13 cellular contexts compared by ENCODE assay signal in the genomic region with DNA sequence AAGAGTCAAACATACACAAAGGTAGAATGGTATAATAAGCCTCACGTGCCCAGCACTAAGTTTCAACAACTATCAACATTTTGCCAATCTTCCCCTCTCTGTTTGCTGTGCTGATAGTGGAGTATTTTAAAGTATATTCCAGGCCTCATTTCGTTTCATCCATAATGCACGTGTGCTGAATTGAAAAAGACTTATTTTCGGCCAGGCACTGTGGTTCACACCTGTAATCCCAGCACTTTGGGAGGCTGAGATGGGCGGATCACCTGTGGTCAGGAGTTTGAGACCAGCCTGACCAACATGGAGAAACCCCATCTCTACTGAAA. TPM values are rescaled to one million over a fixed set of nuclear protein-coding genes. Genes with fewer than 3 reads are reported as not detected.
DNase-seq lines count a peak whose midpoint lies in the region; ATAC-seq, FAIRE-seq and TF ChIP-seq lines count a peak whose summit lies in the region.
"Not testable (repeated sequence)": the region's sequence is repeated elsewhere in the genome, so short reads cannot be mapped to it uniquely, and the experiment has no call there.
"Had no signal": no experiment of that assay in that cellular context is flagged by ENCODE, and none has a peak within 500 bp of the region (broad histone marks: within the 10 kb centered on the region; RNA-seq: fewer than 3 reads in every experiment).

No MANE protein-coding gene starts in this region.

- peak overlapping the region; percentile 41 for H3K4me2 ChIP-seq in DOHH2 (ENCODE audit: low read length)
- not testable (repeated sequence) for H3K4me2 ChIP-seq in OCI-LY7 (ENCODE audit: low read length); K562 (ENCODE audit: insufficient read depth, low read length); hepatocyte

- 34% methylated on average over 5 of the region's 5 CpGs for WGBS in K562 (ENCODE audit: insufficient coverage, low coverage, missing lambda C conversion rate)
- WGBS in hepatocyte (ENCODE audit: low lambda C conversion rate, missing lambda C conversion rate), result 41% methylated on average over 5 of the region's 5 CpGs

- ATAC-seq in K562, result peak; percentile 8; the same call in 1 of the 3 replicates

- not testable (repeated sequence) for H3K36me3 ChIP-seq in DOHH2 (ENCODE audit: control insufficient read depth, low read length); OCI-LY7 (ENCODE audit: insufficient read depth, low read length); K562 (ENCODE audit: control insufficient read depth, insufficient read depth, low read length); hepatocyte (replicated peaks; ENCODE audit: insufficient read depth, low read depth)

- not testable (repeated sequence) for H4K20me1 ChIP-seq in DOHH2 (ENCODE audit: control insufficient read depth, insufficient read depth, low read depth, low read length); OCI-LY7 (ENCODE audit: insufficient read depth, low read length); K562 (replicated peaks; ENCODE audit: control insufficient read depth, insufficient read depth, low read length); hepatocyte (ENCODE audit: insufficient read depth, poor library complexity, severe bottlenecking)

- not testable (repeated sequence) for TF ChIP-seq EP300 in K562 (IDR thresholded peaks at IDR 0.05; ENCODE audit: low read length)

- not testable (repeated sequence) for H3K27ac ChIP-seq in 22Rv1; DOHH2 (ENCODE audit: low read depth, low read length); OCI-LY7 (ENCODE audit: low read depth, low read length, poor library complexity, severe bottlenecking); K562 (ENCODE audit: extremely low read depth, low read depth, low read length)
- H3K27ac ChIP-seq in hepatocyte, result peak overlapping the region; percentile 6

- DNase-seq in OCI-LY7 (ENCODE audit: low spot score); activated CD4-positive, alpha-beta T cell treated with anti-CD3 and anti-CD28 coated beads, Interleukin-2, amount 10 ng/mL, durations not matched to agents 24 days and 14 days; K562 (ENCODE audit: extremely low read depth in 1 of 4, low spot score in 3 of 4); hepatocyte (ENCODE audit: low spot score); neural crest cell (ENCODE audit: low read depth, low spot score): not testable (repeated sequence)

- peaks cover 13% of the 10 kb centered on the region for H3K4me1 Mint-ChIP-seq in activated CD4-positive, alpha-beta T cell treated with anti-CD3 and anti-CD28 coated beads, Interleukin-2, amount 10 ng/mL, durations not matched to agents 24 days and 14 days
- H3K4me1 Mint-ChIP-seq in neural crest cell, result peaks cover 23% of the 10 kb centered on the region

- BruUV-seq in OCI-LY7 (replicated peaks; lab: Mats Ljungman, UMichigan); K562 (replicated peaks; lab: Mats Ljungman, UMichigan): not testable (repeated sequence)

- POLR2A ChIA-PET in OCI-LY7 (lab: Charles Lee), result not testable (repeated sequence)
- POLR2A ChIA-PET in K562 (lab: Yijun Ruan, JAX), result interaction anchor here (0.7 to 1.5 kb wide), 8 partner anchors 18 to 303 kb away, joined by 3 to 5 read pairs (median 4); a partner anchor contains a TSS

- CTCF ChIA-PET in OCI-LY7 (lab: Charles Lee; ENCODE audit: unreplicated experiment) (interaction anchor here (1.0 kb wide), 1 partner anchor 130 kb away, joined by 3 read pairs; no protein-coding TSS in a partner anchor), K562 (lab: Yijun Ruan, JAX; ENCODE audit: low intra/inter-chr PET ratio) (interaction anchor here (0.6 to 6.7 kb wide), 14 partner anchors 11 to 286 kb away, joined by 3 to 114 read pairs (median 4); a partner anchor contains a TSS)

- H3K79me2 ChIP-seq in DOHH2 (ENCODE audit: control insufficient read depth, low read length); OCI-LY7 (ENCODE audit: insufficient read depth, low read depth, low read length); K562 (ENCODE audit: control insufficient read depth, insufficient read depth, low read length); hepatocyte: not testable (repeated sequence)

- H3K4me3 Mint-ChIP-seq in activated CD4-positive, alpha-beta T cell treated with anti-CD3 and anti-CD28 coated beads, Interleukin-2, amount 10 ng/mL, durations not matched to agents 24 days and 14 days, result not testable (repeated sequence)
- peak overlapping the region; percentile 44 for H3K4me3 Mint-ChIP-seq in neural crest cell

- not testable (repeated sequence) for H3K9me3 ChIP-seq in DOHH2 (ENCODE audit: control insufficient read depth, insufficient read depth, low read length); OCI-LY7 (ENCODE audit: low read length); K562 (replicated peaks; ENCODE audit: control insufficient read depth, insufficient read depth, low read depth, low read length); hepatocyte (ENCODE audit: low read depth)

- H3F3A ChIP-seq in DOHH2 (ENCODE audit: control insufficient read depth, insufficient read depth), result not testable (repeated sequence)

- TF ChIP-seq CTCF in 22Rv1 (IDR thresholded peaks at IDR 0.05) (peak; percentile 72), OCI-LY7 (conservative IDR thresholded peaks at IDR 0.05; ENCODE audit: low read length) (peak; percentile 10; the same call in 1 of the 2 replicates), neural crest cell (conservative IDR thresholded peaks at IDR 0.05) (peak; percentile 5)
- TF ChIP-seq CTCF in DOHH2 (IDR thresholded peaks at IDR 0.05; ENCODE audit: low read depth, low read length, poor library complexity, severe bottlenecking); K562 (IDR thresholded peaks at IDR 0.05 in 2 of 3, conservative IDR thresholded peaks at IDR 0.05 in 1 of 3; ENCODE audit: insufficient read depth in 2 of 3, low read depth in 1 of 3, low read length in 3 of 3); hepatocyte (IDR thresholded peaks at IDR 0.05; ENCODE audit: poor library complexity): not testable (repeated sequence)

- FAIRE-seq in K562 (lab: Jason Lieb, UNC), result not testable (repeated sequence)

- H3K9me1 ChIP-seq in K562 (ENCODE audit: control insufficient read depth, insufficient read depth, low read length), result not testable (repeated sequence)

- H3K27me3 ChIP-seq in DOHH2 (ENCODE audit: control insufficient read depth, low read length); K562 (ENCODE audit: control insufficient read depth in 2 of 2, insufficient read depth in 2 of 2, low read length in 2 of 2); hepatocyte: not testable (repeated sequence)

- TF ChIP-seq RAD21 in K562 (CRISPR knock-in tag; conservative IDR thresholded peaks at IDR 0.05 in 1 of 2, IDR thresholded peaks at IDR 0.05 in 1 of 2), result not testable (repeated sequence)

- H3K4me3 ChIP-seq in DOHH2 (ENCODE audit: low read length), result peak overlapping the region; percentile 25
- H3K4me3 ChIP-seq in OCI-LY7 (ENCODE audit: low read depth, low read length, poor library complexity, severe bottlenecking); K562; hepatocyte: not testable (repeated sequence)

- not testable (repeated sequence) for H3K9me2 ChIP-seq in DOHH2 (replicated peaks; ENCODE audit: control insufficient read depth, low read length); OCI-LY7 (ENCODE audit: insufficient read depth, low read length); hepatocyte (replicated peaks; ENCODE audit: insufficient read depth)

- H3K27ac Mint-ChIP-seq in activated CD4-positive, alpha-beta T cell treated with anti-CD3 and anti-CD28 coated beads, Interleukin-2, amount 10 ng/mL, durations not matched to agents 24 days and 14 days, result peak overlapping the region; percentile 41
- not testable (repeated sequence) for H3K27ac Mint-ChIP-seq in neural crest cell (ENCODE audit: unreplicated experiment)

- intact Hi-C loops in OCI-LY7 (cut with micrococcal nuclease; ENCODE audit: unreplicated experiment) (loop anchor here (1.0 to 10.0 kb wide), 3 partner anchors 40 to 310 kb away; a partner anchor contains a TSS), K562 (cut with micrococcal nuclease) (loop anchor here (1.0 kb wide), 4 partner anchors 40 to 286 kb away; no protein-coding TSS in a partner anchor)
- intact Hi-C loops in activated CD4-positive, alpha-beta T cell treated with anti-CD3 and anti-CD28 coated beads, Interleukin-2, amount 10 ng/mL, durations not matched to agents 24 days and 14 days (cut with micrococcal nuclease), result loop anchor here (1.0 to 5.0 kb wide), 3 partner anchors 40 to 312 kb away; no protein-coding TSS in a partner anchor

- peaks cover 19% of the 10 kb centered on the region for H3K27me3 Mint-ChIP-seq in activated CD4-positive, alpha-beta T cell treated with anti-CD3 and anti-CD28 coated beads, Interleukin-2, amount 10 ng/mL, durations not matched to agents 24 days and 14 days
- not testable (repeated sequence) for H3K27me3 Mint-ChIP-seq in neural crest cell (ENCODE audit: low read depth)

- H3K9ac ChIP-seq in K562 (ENCODE audit: insufficient read depth in 1 of 2, low read depth in 2 of 2, low read length in 2 of 2), result not testable (repeated sequence)

- in situ Hi-C loops in K562 (cut with MboI), result loop anchor here (5.0 kb wide), 2 partner anchors 42 to 63 kb away; no protein-coding TSS in a partner anchor

- H3K36me3 Mint-ChIP-seq in activated CD4-positive, alpha-beta T cell treated with anti-CD3 and anti-CD28 coated beads, Interleukin-2, amount 10 ng/mL, durations not matched to agents 24 days and 14 days (ENCODE audit: low read depth); neural crest cell (ENCODE audit: low read depth): not testable (repeated sequence)

- H3K4me1 ChIP-seq in DOHH2 (ENCODE audit: control insufficient read depth, low read length) (peaks cover 11% of the 10 kb centered on the region), K562 (replicated peaks in 1 of 2; ENCODE audit: control insufficient read depth in 2 of 2, insufficient read depth in 2 of 2, low read length in 2 of 2) (peaks cover 3 to 16% of the 10 kb centered on the region in 2 experiments; a peak in 4 of 5 replicates), hepatocyte (ENCODE audit: insufficient read depth) (peaks cover 18% of the 10 kb centered on the region)
- not testable (repeated sequence) for H3K4me1 ChIP-seq in OCI-LY7 (ENCODE audit: insufficient read depth, low read length, poor library complexity, severe bottlenecking)

- H3K9me3 Mint-ChIP-seq in activated CD4-positive, alpha-beta T cell treated with anti-CD3 and anti-CD28 coated beads, Interleukin-2, amount 10 ng/mL, durations not matched to agents 24 days and 14 days; neural crest cell: not testable (repeated sequence)

- not testable (repeated sequence) for H2AFZ ChIP-seq in OCI-LY7 (ENCODE audit: low read length)
- H2AFZ ChIP-seq in K562 (ENCODE audit: low read depth, low read length), result peak overlapping the region; percentile 64
- H2AFZ ChIP-seq in hepatocyte, result peak overlapping the region; percentile 16

- not testable (repeated sequence) for TF ChIP-seq POLR2A in K562 (conservative IDR thresholded peaks at IDR 0.05)

RNA-seq across cellular contexts. Expression of a gene that starts 6.4 kb away (rescaled TPM):
- total RNA-seq in OCI-LY7 (2014; rRNA removed; shearing (Covaris generic)), result 10.4 and 12.9 TPM in 2 replicates
- 17.2 and 21.3 TPM in 2 replicates for total RNA-seq in OCI-LY7 (2022)
- total RNA-seq in activated CD4-positive, alpha-beta T cell treated with anti-CD3 and anti-CD28 coated beads, Interleukin-2, amount 10 ng/mL, durations not matched to agents 24 days and 14 days, result 15.8 and 18.7 TPM in 2 replicates
- total RNA-seq in K562 (2011; cell fraction: chromatin; rRNA removed; ENCODE audit: low replicate concordance), result 13.8 and 29.1 TPM in 2 replicates
- 6.7 and 10.4 TPM in 2 replicates for total RNA-seq in K562 (2011; cell fraction: nucleolus; rRNA removed)
- total RNA-seq in K562 (2011; cell fraction: nucleoplasm; rRNA removed), result 15.9 and 18.4 TPM in 2 replicates
- 12.8 and 13.7 TPM in 2 replicates for total RNA-seq in K562 (2014; rRNA removed)
- total RNA-seq in K562 (2014; rRNA removed; fragmentation: Illumina TruSeq; extraction: Trizol), result 30.2 and 36.1 TPM in 2 replicates
- 21.6 and 23.3 TPM in 2 replicates for total RNA-seq in K562 (2015; rRNA removed; fragmentation: Illumina TruSeq; extraction: Trizol)
- 26.3 TPM in 2 replicates for total RNA-seq in K562 (2021)
- 23.8 and 24.5 TPM in 2 replicates for polyA plus RNA-seq in K562 (2011; rRNA removed)
- polyA plus RNA-seq in K562 (2011; cell fraction: cytosol; rRNA removed), result 3.7 and 9.8 TPM in 2 replicates
- polyA plus RNA-seq in K562 (2011; cell fraction: nucleus; rRNA removed), result 7.5 and 9.5 TPM in 2 replicates
- 13.0 and 15.6 TPM in 2 replicates for polyA plus RNA-seq in K562 (2012)
- polyA plus RNA-seq in K562 (2014; fragmentation: Illumina TruSeq; extraction: Trizol), result 19.8 and 20.0 TPM in 2 replicates
- 10 to 100 TPM; 14.7 to 21.5 TPM for polyA plus RNA-seq in K562 (2014; fragmentation: Nextera tagmentation; extraction: Ambion mirVana)
- 13.6 and 13.9 TPM in 2 replicates for polyA plus RNA-seq in K562 (2014; rRNA removed)
- 49.3 and 52.4 TPM in 2 replicates for polyA minus RNA-seq in K562 (2011; rRNA and poly(A)+ RNA removed)
- polyA minus RNA-seq in K562 (2011; cell fraction: cytosol; rRNA and poly(A)+ RNA removed), result 17.2 and 17.6 TPM in 2 replicates
- 4.3 and 10.4 TPM in 2 replicates for polyA minus RNA-seq in K562 (2011; cell fraction: nucleus; rRNA and poly(A)+ RNA removed)
- 12.5 and 16.8 TPM in 2 replicates for total RNA-seq in hepatocyte
- polyA plus RNA-seq in hepatocyte, result 2.6 and 4.4 TPM in 2 replicates
- total RNA-seq in neural crest cell, result 22.8 and 23.8 TPM in 2 replicates

RNA-seq across cellular contexts. Expression of a gene that starts 37.8 kb away (rescaled TPM):
- total RNA-seq in OCI-LY7 (2014; rRNA removed; shearing (Covaris generic)), result not detected in 2 replicates
- total RNA-seq in OCI-LY7 (2022) (not detected in 2 replicates), K562 (2014; rRNA removed) (0.24 and 0.50 TPM in 2 replicates), K562 (2014; rRNA removed; fragmentation: Illumina TruSeq; extraction: Trizol) (0.32 and 0.36 TPM in 2 replicates), K562 (2015; rRNA removed; fragmentation: Illumina TruSeq; extraction: Trizol) (0.19 and 0.22 TPM in 2 replicates), K562 (2021) (0.16 and 0.44 TPM in 2 replicates), hepatocyte (2.9 and 5.7 TPM in 2 replicates), neural crest cell (not detected in 2 replicates)
- total RNA-seq in activated CD4-positive, alpha-beta T cell treated with anti-CD3 and anti-CD28 coated beads, Interleukin-2, amount 10 ng/mL, durations not matched to agents 24 days and 14 days, result not detected in 2 replicates
- total RNA-seq in K562 (2011; cell fraction: chromatin; rRNA removed; ENCODE audit: low replicate concordance), result 0.74 and 0.77 TPM in 2 replicates
- 0.26 and 0.67 TPM in 2 replicates for total RNA-seq in K562 (2011; cell fraction: nucleolus; rRNA removed)
- 0.44 and 0.99 TPM in 2 replicates for total RNA-seq in K562 (2011; cell fraction: nucleoplasm; rRNA removed)
- polyA plus RNA-seq in K562 (2011; rRNA removed) (0.42 and 0.57 TPM in 2 replicates), K562 (2014; fragmentation: Illumina TruSeq; extraction: Trizol) (0.28 and 0.48 TPM in 2 replicates), K562 (2014; fragmentation: Nextera tagmentation; extraction: Ambion mirVana) (under 1 TPM; 0.08 to 0.10 TPM), K562 (2014; rRNA removed) (0.22 and 0.40 TPM in 2 replicates), hepatocyte (8.2 and 9.5 TPM in 2 replicates)
- polyA plus RNA-seq in K562 (2011; cell fraction: cytosol; rRNA removed), result 0.31 and 0.43 TPM in 2 replicates
- 0.41 and 0.65 TPM in 2 replicates for polyA plus RNA-seq in K562 (2011; cell fraction: nucleus; rRNA removed)
- 0.38 and 0.60 TPM in 2 replicates for polyA plus RNA-seq in K562 (2012)
- 0.28 and 0.54 TPM in 2 replicates for polyA minus RNA-seq in K562 (2011; rRNA and poly(A)+ RNA removed)
- not detected in 2 replicates for polyA minus RNA-seq in K562 (2011; cell fraction: cytosol; rRNA and poly(A)+ RNA removed)
- polyA minus RNA-seq in K562 (2011; cell fraction: nucleus; rRNA and poly(A)+ RNA removed), result 0.27 and 0.33 TPM in 2 replicates
- total RNA-seq: CD4-positive, alpha-beta memory T cell; GM12878; GM23248; HFFc6; HT1080 had no signal
- polyA plus RNA-seq: BJ; CD4-positive, alpha-beta memory T cell; GM12878; GM23248 had no signal

RNA-seq across cellular contexts. Expression of a gene that starts 53.7 kb away (rescaled TPM):
- not detected in 2 replicates for total RNA-seq in OCI-LY7 (2014; rRNA removed; shearing (Covaris generic))
- 0.11 TPM in 1 of 2 replicates, not detected in the other for total RNA-seq in OCI-LY7 (2022)
- 0.07 and 0.09 TPM in 2 replicates for total RNA-seq in activated CD4-positive, alpha-beta T cell treated with anti-CD3 and anti-CD28 coated beads, Interleukin-2, amount 10 ng/mL, durations not matched to agents 24 days and 14 days
- total RNA-seq in K562 (2011; cell fraction: chromatin; rRNA removed; ENCODE audit: low replicate concordance), result 0.92 and 1.5 TPM in 2 replicates
- 0.79 and 1.3 TPM in 2 replicates for total RNA-seq in K562 (2011; cell fraction: nucleolus; rRNA removed)
- 1.5 and 2.1 TPM in 2 replicates for total RNA-seq in K562 (2011; cell fraction: nucleoplasm; rRNA removed)
- total RNA-seq in K562 (2014; rRNA removed), result 0.64 and 0.69 TPM in 2 replicates
- 0.26 and 0.33 TPM in 2 replicates for total RNA-seq in K562 (2014; rRNA removed; fragmentation: Illumina TruSeq; extraction: Trizol)
- 0.29 and 0.34 TPM in 2 replicates for total RNA-seq in K562 (2015; rRNA removed; fragmentation: Illumina TruSeq; extraction: Trizol)
- total RNA-seq in K562 (2021), result 0.58 and 0.62 TPM in 2 replicates
- polyA plus RNA-seq in K562 (2011; rRNA removed), result 0.60 and 0.67 TPM in 2 replicates
- polyA plus RNA-seq in K562 (2011; cell fraction: cytosol; rRNA removed), result 0.54 and 0.63 TPM in 2 replicates
- polyA plus RNA-seq in K562 (2011; cell fraction: nucleus; rRNA removed), result 0.76 and 1.1 TPM in 2 replicates
- polyA plus RNA-seq in K562 (2012), result 0.53 and 0.86 TPM in 2 replicates
- 0.18 and 0.33 TPM in 2 replicates for polyA plus RNA-seq in K562 (2014; fragmentation: Illumina TruSeq; extraction: Trizol)
- polyA plus RNA-seq in K562 (2014; fragmentation: Nextera tagmentation; extraction: Ambion mirVana), result under 1 TPM; 0.04 to 0.11 TPM
- polyA plus RNA-seq in K562 (2014; rRNA removed), result 0.80 and 1.1 TPM in 2 replicates
- 0.14 and 0.27 TPM in 2 replicates for polyA minus RNA-seq in K562 (2011; rRNA and poly(A)+ RNA removed)
- 0.55 TPM in 1 of 2 replicates, not detected in the other for polyA minus RNA-seq in K562 (2011; cell fraction: cytosol; rRNA and poly(A)+ RNA removed)
- polyA minus RNA-seq in K562 (2011; cell fraction: nucleus; rRNA and poly(A)+ RNA removed), result 0.54 and 0.67 TPM in 2 replicates
- 0.10 and 0.16 TPM in 2 replicates for total RNA-seq in hepatocyte
- polyA plus RNA-seq in hepatocyte, result 0.40 and 0.44 TPM in 2 replicates
- total RNA-seq in neural crest cell, result 1.0 and 1.2 TPM in 2 replicates
- total RNA-seq: CD4-positive, alpha-beta memory T cell; GM23248; HFFc6 had no signal
- polyA plus RNA-seq: BJ; CD4-positive, alpha-beta memory T cell; GM12878; GM23248 had no signal

RNA-seq across cellular contexts. Expression of a gene that starts 59.3 kb away (rescaled TPM):
- not detected in 2 replicates for total RNA-seq in OCI-LY7 (2014; rRNA removed; shearing (Covaris generic))
- total RNA-seq in OCI-LY7 (2022) (not detected in 2 replicates), K562 (2014; rRNA removed) (0.18 TPM in 1 of 2 replicates, not detected in the other), K562 (2014; rRNA removed; fragmentation: Illumina TruSeq; extraction: Trizol) (not detected in 2 replicates), K562 (2015; rRNA removed; fragmentation: Illumina TruSeq; extraction: Trizol) (not detected in 2 replicates), K562 (2021) (0.11 and 0.13 TPM in 2 replicates), hepatocyte (1.8 and 6.6 TPM in 2 replicates), neural crest cell (not detected in 2 replicates)
- not detected in 2 replicates for total RNA-seq in activated CD4-positive, alpha-beta T cell treated with anti-CD3 and anti-CD28 coated beads, Interleukin-2, amount 10 ng/mL, durations not matched to agents 24 days and 14 days
- total RNA-seq in K562 (2011; cell fraction: chromatin; rRNA removed; ENCODE audit: low replicate concordance), result 0.42 TPM in 1 of 2 replicates, not detected in the other
- 0.33 and 0.53 TPM in 2 replicates for total RNA-seq in K562 (2011; cell fraction: nucleolus; rRNA removed)
- total RNA-seq in K562 (2011; cell fraction: nucleoplasm; rRNA removed), result 0.51 TPM in 1 of 2 replicates, not detected in the other
- polyA plus RNA-seq in K562 (2011; rRNA removed) (0.07 and 0.08 TPM in 2 replicates), K562 (2014; fragmentation: Illumina TruSeq; extraction: Trizol) (0.07 TPM in 1 of 2 replicates, not detected in the other), K562 (2014; fragmentation: Nextera tagmentation; extraction: Ambion mirVana) (under 1 TPM; 0.01 to 0.06 TPM), K562 (2014; rRNA removed) (0.03 TPM in 1 of 2 replicates, not detected in the other), hepatocyte (4.5 and 4.8 TPM in 2 replicates)
- polyA plus RNA-seq in K562 (2011; cell fraction: cytosol; rRNA removed), result 0.19 and 0.22 TPM in 2 replicates
- 0.10 TPM in 2 replicates for polyA plus RNA-seq in K562 (2011; cell fraction: nucleus; rRNA removed)
- 0.03 and 0.32 TPM in 2 replicates for polyA plus RNA-seq in K562 (2012)
- polyA minus RNA-seq in K562 (2011; rRNA and poly(A)+ RNA removed), result 0.21 TPM in 1 of 2 replicates, not detected in the other
- polyA minus RNA-seq in K562 (2011; cell fraction: cytosol; rRNA and poly(A)+ RNA removed), result not detected in 2 replicates
- 0.13 TPM in 1 of 2 replicates, not detected in the other for polyA minus RNA-seq in K562 (2011; cell fraction: nucleus; rRNA and poly(A)+ RNA removed)
- total RNA-seq: CD4-positive, alpha-beta memory T cell; GM23248; HFFc6; HT1080 had no signal
- polyA plus RNA-seq: BJ; CD4-positive, alpha-beta memory T cell; GM12878 had no signal
